ENCODE assay signal across 8 cellular contexts in the genomic region with DNA sequence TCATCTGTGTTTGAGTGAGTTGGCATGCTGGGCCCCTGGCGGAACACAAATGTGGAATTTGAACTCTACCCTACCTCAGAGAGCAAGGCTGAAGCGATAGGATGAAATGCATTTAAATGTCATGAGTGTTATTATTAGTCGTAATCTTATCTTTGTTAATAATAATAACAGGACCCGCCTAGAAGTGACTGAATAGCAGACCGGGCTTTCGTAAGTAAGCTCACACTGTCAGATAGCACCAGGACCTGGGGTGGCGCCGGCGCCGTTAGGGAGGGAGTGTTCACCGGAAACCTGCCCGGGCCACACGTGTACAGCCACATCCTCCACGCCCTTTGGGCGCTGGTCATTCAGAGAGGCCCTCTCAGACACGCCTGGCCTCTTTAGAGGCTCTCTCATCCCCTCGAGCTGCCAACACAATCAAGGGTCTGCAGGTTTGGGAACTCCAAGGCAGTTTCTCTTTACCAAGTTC.
A peak's percentile ranks its signal among the peaks of the same experiment; 100 is the strongest.
DNase-seq lines count a peak whose midpoint lies in the region; ATAC-seq, FAIRE-seq and TF ChIP-seq lines count a peak whose summit lies in the region.

No MANE protein-coding gene starts in this region.

- H3K36me3 Mint-ChIP-seq in activated naive CD4-positive, alpha-beta T cell treated with anti-CD3 and anti-CD28 coated beads, Interleukin-2, amount 50 U/mL, for 24 hours, result peaks cover 2% of the 10 kb centered on the region

- H3K9me3 ChIP-seq in PC-9 (ENCODE audit: insufficient read depth, low read depth) (no peaks in the 10 kb centered on the region), kidney (ENCODE audit: control insufficient read depth in 1 of 2, low read length in 2 of 2) (no peaks in the 10 kb centered on the region), A673 (ENCODE audit: low read depth, low read length, poor library complexity, severe bottlenecking) (no peaks in the 10 kb centered on the region), WERI-Rb-1 (ENCODE audit: severe bottlenecking) (no peaks in the 10 kb centered on the region)

- DNase-seq in DMS79 (lab: John Stamatoyannopoulos, UW) (peak; percentile 19), PC-9 (peak; percentile 41 to 52), kidney (peak; percentile 89), A673 (ENCODE audit: low spot score) (no peak), WERI-Rb-1 (no peak)
- DNase-seq in stimulated activated CD8-positive, alpha-beta memory T cell treated with anti-CD3 and anti-CD28 coated beads, Interleukin-7, amount 100 ng/mL, for 24 hours (ENCODE audit: low read depth), result peak; percentile 18

- peak overlapping the region; percentile 82 for H3K27ac ChIP-seq in PC-9
- H3K27ac ChIP-seq in kidney (ENCODE audit: low read depth in 2 of 2, low read length in 2 of 2), result peak overlapping the region in 1 of 2 donors; percentile 86
- H3K27ac ChIP-seq in A673 (ENCODE audit: low read depth, low read length, poor library complexity, severe bottlenecking), result no peak overlapping the region
- no peak overlapping the region for H3K27ac ChIP-seq in WERI-Rb-1

- H3K79me2 ChIP-seq in PC-9 (ENCODE audit: low read depth), result no peaks in the 10 kb centered on the region

- no peak overlapping the region for H3K9ac ChIP-seq in kidney (ENCODE audit: low read length in 2 of 2)

- H3F3A ChIP-seq in PC-9 (ENCODE audit: insufficient read depth, low read depth), result peaks cover 30% of the 10 kb centered on the region

- intact Hi-C loops in PC-9 (cut with micrococcal nuclease; ENCODE audit: unreplicated experiment) (loop anchor here (1.0 to 2.0 kb wide), 3 partner anchors 16 to 190 kb away; no protein-coding TSS in a partner anchor), kidney (cut with DNase I) (no loop called here), A673 (cut with micrococcal nuclease; ENCODE audit: unreplicated experiment) (no loop called here)

- no peaks in the 10 kb centered on the region for H3K36me3 ChIP-seq in PC-9 (ENCODE audit: low read depth)
- H3K36me3 ChIP-seq in kidney (ENCODE audit: control insufficient read depth in 1 of 2, insufficient read depth in 2 of 2, low read length in 2 of 2), result no peaks in the 10 kb centered on the region
- H3K36me3 ChIP-seq in A673 (ENCODE audit: insufficient read depth, low read length, poor library complexity, severe bottlenecking), result no peaks in the 10 kb centered on the region
- peaks cover 5% of the 10 kb centered on the region; the same call in 1 of the 2 replicates for H3K36me3 ChIP-seq in WERI-Rb-1

- H3K27me3 ChIP-seq in PC-9 (ENCODE audit: insufficient read depth, low read depth) (no peaks in the 10 kb centered on the region), A673 (replicated peaks; ENCODE audit: insufficient read depth, low read depth, low read length, poor library complexity) (no peaks in the 10 kb centered on the region), WERI-Rb-1 (ENCODE audit: insufficient read depth, low read depth, severe bottlenecking) (no peaks in the 10 kb centered on the region)

- BruUV-seq in PC-9 (replicated peaks; lab: Mats Ljungman, UMichigan) (no TSS peak), A673 (replicated peaks; lab: Mats Ljungman, UMichigan) (no TSS peak)

- peak overlapping the region; percentile 59 for H3K27ac Mint-ChIP-seq in activated naive CD4-positive, alpha-beta T cell treated with anti-CD3 and anti-CD28 coated beads, Interleukin-2, amount 50 U/mL, for 24 hours

- H3K4me3 ChIP-seq in PC-9, result peak overlapping the region; percentile 33; the same call in 1 of the 2 replicates
- H3K4me3 ChIP-seq in kidney (ENCODE audit: low read length in 2 of 2), result peak overlapping the region in 1 of 2 donors; percentile 3
- H3K4me3 ChIP-seq in A673 (ENCODE audit: low read depth, low read length, poor library complexity, severe bottlenecking), result no peak overlapping the region
- no peak overlapping the region for H3K4me3 ChIP-seq in WERI-Rb-1 (ENCODE audit: low read depth, low read length)

- POLR2A ChIA-PET in PC-9 (lab: Charles Lee; ENCODE audit: unreplicated experiment), result no interaction called here
- POLR2A ChIA-PET in A673 (lab: Charles Lee; ENCODE audit: low non-redundant PET), result no interaction called here

- H3K4me3 Mint-ChIP-seq in activated naive CD4-positive, alpha-beta T cell treated with anti-CD3 and anti-CD28 coated beads, Interleukin-2, amount 50 U/mL, for 24 hours, result peak overlapping the region; percentile 61

- peaks cover 74% of the 10 kb centered on the region for H3K4me1 Mint-ChIP-seq in activated naive CD4-positive, alpha-beta T cell treated with anti-CD3 and anti-CD28 coated beads, Interleukin-2, amount 50 U/mL, for 24 hours

- peak overlapping the region; percentile 69 for H3K4me2 ChIP-seq in PC-9

- H4K20me1 ChIP-seq in PC-9 (ENCODE audit: insufficient read depth), result no peaks in the 10 kb centered on the region

- H3K9me2 ChIP-seq in PC-9 (ENCODE audit: insufficient read depth), result no peaks in the 10 kb centered on the region

- CTCF ChIA-PET in PC-9 (lab: Charles Lee), result interaction anchor here (0.6 to 1.2 kb wide), 4 partner anchors 20 to 68 kb away, joined by 3 to 15 read pairs (median 4); a partner anchor contains a TSS
- CTCF ChIA-PET in A673 (lab: Charles Lee), result interaction anchor here (0.6 kb wide), 1 partner anchor 19 kb away, joined by 10 read pairs; no protein-coding TSS in a partner anchor

- no peaks in the 10 kb centered on the region for H3K9me3 Mint-ChIP-seq in activated naive CD4-positive, alpha-beta T cell treated with anti-CD3 and anti-CD28 coated beads, Interleukin-2, amount 50 U/mL, for 24 hours

- H2AFZ ChIP-seq in PC-9, result peak overlapping the region; percentile 36; the same call in 1 of the 2 replicates

- FAIRE-seq in kidney (lab: Jason Lieb, UNC), result no peak

- ATAC-seq in GM21825 (IDR thresholded peaks at IDR 0.05; ENCODE audit: unreplicated experiment), result peak; percentile 54

- H3K4me1 ChIP-seq in PC-9 (replicated peaks; ENCODE audit: insufficient read depth) (peaks cover 28% of the 10 kb centered on the region), kidney (ENCODE audit: control insufficient read depth in 1 of 2, insufficient read depth in 1 of 2, low read depth in 1 of 2, low read length in 2 of 2) (peaks cover 4 to 8% of the 10 kb centered on the region in 2 donors), A673 (ENCODE audit: insufficient read depth, low read length, poor library complexity, severe bottlenecking) (peaks cover 33% of the 10 kb centered on the region)

- TF ChIP-seq CTCF in PC-9 (conservative IDR thresholded peaks at IDR 0.05) (no peak), kidney (IDR thresholded peaks at IDR 0.05; ENCODE audit: borderline replicate concordance, extremely low read depth, insufficient read depth) (no peak), A673 (conservative IDR thresholded peaks at IDR 0.05; ENCODE audit: low read depth, low read length) (no peak), WERI-Rb-1 (IDR thresholded peaks at IDR 0.05; ENCODE audit: low read depth, low read length) (no peak)

- no peaks in the 10 kb centered on the region for H3K27me3 Mint-ChIP-seq in activated naive CD4-positive, alpha-beta T cell treated with anti-CD3 and anti-CD28 coated beads, Interleukin-2, amount 50 U/mL, for 24 hours

Comparison
In these comparisons a context has a peak if more than half of its experiments do, and no peak if none do; other contexts are left out.
1. DNase-seq: peak in DMS79 (single experiment), PC-9 (2 of 2), kidney (single experiment) and stimulated activated CD8-positive, alpha-beta memory T cell treated with anti-CD3 and anti-CD28 coated beads, Interleukin-7, amount 100 ng/mL, for 24 hours (single experiment); none in A673 (single experiment) and WERI-Rb-1 (single experiment).